ENCODE assay signal across 1 cellular context in genomic region chr1:8984990-8985389, GRCh38.
TF ChIP-seq lines count a peak whose summit lies in the region.

No MANE protein-coding gene starts in this region.

TF ChIP-seq in endothelial cell of umbilical vein, 7 proteins besides CTCF, POLR2A, EP300 and RAD21:
- TF ChIP-seq FOS (IDR thresholded peaks at IDR 0.05; ENCODE audit: borderline replicate concordance, insufficient read depth, low read length), result no peak
- TF ChIP-seq POLR2AphosphoS5 (IDR thresholded peaks at IDR 0.05; ENCODE audit: insufficient read depth, low read depth, low read length), result no peak
- TF ChIP-seq JUN (IDR thresholded peaks at IDR 0.05; ENCODE audit: borderline replicate concordance, insufficient read depth, insufficient read length, low read depth), result no peak
- no peak for TF ChIP-seq MYC (IDR thresholded peaks at IDR 0.05; ENCODE audit: low read depth, low read length)
- TF ChIP-seq GATA2 (IDR thresholded peaks at IDR 0.05; ENCODE audit: insufficient read depth, insufficient read length, low read depth, low read length), result no peak
- TF ChIP-seq MAX (IDR thresholded peaks at IDR 0.05; ENCODE audit: insufficient read depth, insufficient read length), result no peak
- TF ChIP-seq EZH2 (IDR thresholded peaks at IDR 0.05; ENCODE audit: borderline replicate concordance, low read depth, low read length, severe bottlenecking), result no peak
TF ChIP-seq in endothelial cell of umbilical vein: peak in this region for 0.
